ENCODE assay signal across 14 cellular contexts in genomic region chr2:163554864-163555263, GRCh38.
"Had no signal": no experiment of that assay in that cellular context is flagged by ENCODE, and none has a peak within 500 bp of the region (broad histone marks: within the 10 kb centered on the region; RNA-seq: fewer than 3 reads in every experiment).

No MANE protein-coding gene starts in this region.

- H3K27me3 ChIP-seq: cardiac muscle cell had no signal

- H3K4me3 ChIP-seq: cardiac muscle cell had no signal

- DNase-seq: activated CD4-positive, alpha-beta T cell treated with anti-CD3 and anti-CD28 coated beads, Interleukin-2, amount 50 U/mL, for 4 hours; activated naive CD4-positive, alpha-beta T cell treated with Interleukin-2 at 50 U/mL for 16 hours; activated T-cell treated with anti-CD3 and anti-CD28 coated beads for 4 hours; aorta; hippocampal formation; kidney; left ventricle myocardium superior; mesendoderm; nephron progenitor cell; stimulated activated CD4-positive, alpha-beta T cell treated with anti-CD3 and anti-CD28 coated beads, Interleukin-2, amount 100 ng/mL, for 24 hours had no signal

- H3K9me3 Mint-ChIP-seq: activated T-helper 17 cell treated with anti-CD3 and anti-CD28 coated beads, Interleukin-2, amount 50 U/mL, for 72 hours; nephron progenitor cell had no signal

- H3K4me1 Mint-ChIP-seq: activated T-helper 17 cell treated with anti-CD3 and anti-CD28 coated beads, Interleukin-2, amount 50 U/mL, for 72 hours; nephron progenitor cell had no signal

- ATAC-seq: activated CD4-positive, CD25-positive, alpha-beta regulatory T cell treated with anti-CD3 and anti-CD28 coated beads, Interleukin-2, amount 50 U/mL, for 24 hours; activated T-helper 17 cell treated with anti-CD3 and anti-CD28 coated beads, Interleukin-2, amount 50 U/mL, for 72 hours; left ventricle myocardium superior; sciatic nerve had no signal

- H3K27ac Mint-ChIP-seq: activated T-helper 17 cell treated with anti-CD3 and anti-CD28 coated beads, Interleukin-2, amount 50 U/mL, for 72 hours; nephron progenitor cell had no signal

- H3K27me3 Mint-ChIP-seq: activated T-helper 17 cell treated with anti-CD3 and anti-CD28 coated beads, Interleukin-2, amount 50 U/mL, for 72 hours had no signal

- H3K27ac ChIP-seq: cardiac muscle cell had no signal

- H3K4me3 Mint-ChIP-seq: activated T-helper 17 cell treated with anti-CD3 and anti-CD28 coated beads, Interleukin-2, amount 50 U/mL, for 72 hours; nephron progenitor cell had no signal

- H3K36me3 ChIP-seq: cardiac muscle cell had no signal
